ENCODE assay signal across 13 cellular contexts in the genomic region with DNA sequence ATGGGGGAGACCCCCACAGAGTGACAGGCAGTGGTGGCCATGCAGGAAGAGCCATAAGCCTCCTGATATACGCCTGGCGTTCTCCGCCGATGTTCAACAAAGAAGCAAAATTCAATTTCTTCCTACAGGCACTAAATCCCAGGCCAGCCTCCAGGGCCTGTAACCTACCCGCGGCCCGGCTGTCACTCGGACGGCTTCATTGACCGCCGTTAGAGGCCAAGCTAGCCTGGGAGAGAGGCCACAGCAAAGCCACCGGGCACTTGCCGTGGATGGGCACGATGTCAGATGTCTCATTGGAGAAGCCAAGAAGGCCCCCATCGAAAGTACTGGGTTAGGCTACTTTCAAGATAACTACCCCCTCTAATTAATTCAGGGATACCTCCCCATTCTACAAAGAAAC. TPM values are rescaled to one million over a fixed set of nuclear protein-coding genes. Genes with fewer than 3 reads are reported as not detected.
A peak's percentile ranks its signal among the peaks of the same experiment; 100 is the strongest.
DNase-seq lines count a peak whose midpoint lies in the region; ATAC-seq and TF ChIP-seq lines count a peak whose summit lies in the region.
"Had no signal": no experiment of that assay in that cellular context is flagged by ENCODE, and none has a peak within 500 bp of the region (broad histone marks: within the 10 kb centered on the region; RNA-seq: fewer than 3 reads in every experiment).

No MANE protein-coding gene starts in this region.

- H3K79me2 ChIP-seq in H9 (ENCODE audit: insufficient read depth, low read length), result no peaks in the 10 kb centered on the region

- DNase-seq in SJCRH30 (no peak), H9 (no peak), iPS-NIHi7 (ENCODE audit: extremely low spot score) (no peak)
- DNase-seq: CD4-positive, alpha-beta T cell; KBM-7; NCI-H187 treated with DMSO at 0.1 percent for 48 hours had no signal

- H3K27ac Mint-ChIP-seq in H9, result no peak overlapping the region; a peak in 1 of 7 replicates
- H3K27ac Mint-ChIP-seq: CD4-positive, alpha-beta T cell had no signal

- no peak overlapping the region for H3K27ac ChIP-seq in BLaER1 treated with 17β-estradiol and CSF1 and Interleukin-3, amounts not matched to agents 10 nM and 100 nM
- H3K27ac ChIP-seq in SJCRH30 (peak overlapping the region; percentile 18; the same call in 1 of the 2 replicates), layer of hippocampus (ENCODE audit: low read depth, low read length) (peak overlapping the region; percentile 93), skeletal muscle tissue (ENCODE audit: low read depth, low read length) (peak overlapping the region; percentile 79), H9 (ENCODE audit: insufficient read length, low read depth, low read length) (no peak overlapping the region)
- H3K27ac ChIP-seq: HL-60 had no signal

- H2AFZ ChIP-seq in H9 (ENCODE audit: low read length), result no peak overlapping the region

- H2BK120ac ChIP-seq in H9 (ENCODE audit: low read depth, low read length, poor library complexity, severe bottlenecking), result no peak overlapping the region

- peaks cover 0 to 31% (median 0%) of the 10 kb centered on the region in 11 experiments; a peak in 5 of 22 replicates for H4K20me1 ChIP-seq in BLaER1 treated with 17β-estradiol and CSF1 and Interleukin-3, amounts not matched to agents 10 nM and 100 nM
- no peaks in the 10 kb centered on the region for H4K20me1 ChIP-seq in H9 (ENCODE audit: control insufficient read depth, insufficient read depth, insufficient read length)

- H3K27me3 Mint-ChIP-seq in H9 (ENCODE audit: low read depth), result 0 out of 2 replicates have a peak, but pooled peaks cover 2% of the 10 kb centered on the region
- H3K27me3 Mint-ChIP-seq: CD4-positive, alpha-beta T cell had no signal

- no peak overlapping the region for H2BK5ac ChIP-seq in H9 (ENCODE audit: insufficient read length, low read length)

- H2AK5ac ChIP-seq in H9 (ENCODE audit: insufficient read length, low read length), result no peak overlapping the region

- H3K79me1 ChIP-seq in H9 (ENCODE audit: insufficient read depth, low read depth, low read length, poor library complexity, severe bottlenecking), result no peaks in the 10 kb centered on the region

- H3K18ac ChIP-seq in H9 (ENCODE audit: insufficient read length, low read depth, low read length), result no peak overlapping the region

- H3K4me1 Mint-ChIP-seq in H9, result peaks cover 38 to 47% of the 10 kb centered on the region in 2 experiments

- H3K4me1 ChIP-seq in BLaER1 treated with 17β-estradiol and CSF1 and Interleukin-3, amounts not matched to agents 10 nM and 100 nM, result peaks cover 47 to 69% (median 62%) of the 10 kb centered on the region in 10 experiments
- H3K4me1 ChIP-seq in SJCRH30, result peaks cover 48% of the 10 kb centered on the region
- peaks cover 29 to 59% (median 40%) of the 10 kb centered on the region in 3 donors for H3K4me1 ChIP-seq in skeletal muscle tissue (ENCODE audit: control insufficient read depth in 3 of 3, insufficient read depth in 3 of 3, low read length in 3 of 3)
- H3K4me1 ChIP-seq in H9 (ENCODE audit: insufficient read depth, low read length), result peaks cover 11% of the 10 kb centered on the region; the same call in 1 of the 2 replicates

- H3K4ac ChIP-seq in H9 (ENCODE audit: low read depth, low read length), result no peak overlapping the region

- WGBS in H9 (ENCODE audit: extremely low coverage, insufficient read length, low lambda C conversion rate), result no CpG with 5 or more reads among the region's 15 CpGs

- no peaks in the 10 kb centered on the region for H3K36me3 ChIP-seq in BLaER1 treated with 17β-estradiol and CSF1 and Interleukin-3, amounts not matched to agents 10 nM and 100 nM
- H3K36me3 ChIP-seq in SJCRH30 (no peaks in the 10 kb centered on the region), skeletal muscle tissue (ENCODE audit: control insufficient read depth in 3 of 3, insufficient read depth in 3 of 3, low read length in 3 of 3) (no peaks in the 10 kb centered on the region)
- H3K36me3 ChIP-seq: BE2C had no signal

- ATAC-seq in HG03565 (IDR thresholded peaks at IDR 0.05; ENCODE audit: unreplicated experiment) (no peak), HG02938 (IDR thresholded peaks at IDR 0.05; ENCODE audit: unreplicated experiment) (no peak)

- H3T11ph ChIP-seq in H9 (ENCODE audit: low read length), result no peak overlapping the region

- H4K91ac ChIP-seq in H9 (ENCODE audit: insufficient read length, low read depth, low read length), result no peak overlapping the region

- H3K14ac ChIP-seq in H9 (ENCODE audit: insufficient read depth, low read length), result no peak overlapping the region

- no peak overlapping the region for H4K5ac ChIP-seq in H9 (ENCODE audit: insufficient read length, low read depth, low read length)

- H3K9me3 Mint-ChIP-seq in H9, result no peaks in the 10 kb centered on the region
- H3K9me3 Mint-ChIP-seq: CD4-positive, alpha-beta T cell had no signal

- H3K27me3 ChIP-seq in BLaER1 treated with 17β-estradiol and CSF1 and Interleukin-3, amounts not matched to agents 10 nM and 100 nM, result peaks cover 0 to 7% (median 0%) of the 10 kb centered on the region in 11 experiments; a peak in 1 of 22 replicates
- H3K27me3 ChIP-seq in SJCRH30 (no peaks in the 10 kb centered on the region; the same call in 1 of the 2 replicates), layer of hippocampus (ENCODE audit: control insufficient read depth, insufficient read depth, low read length) (no peaks in the 10 kb centered on the region), skeletal muscle tissue (ENCODE audit: control insufficient read depth in 3 of 3, insufficient read depth in 3 of 3, low read length in 3 of 3) (peaks cover 0 to 4% (median 0%) of the 10 kb centered on the region in 3 donors), H9 (ENCODE audit: insufficient read depth, low read length) (no peaks in the 10 kb centered on the region)
- H3K27me3 ChIP-seq: BE2C had no signal

- H3K23me2 ChIP-seq in H9 (ENCODE audit: insufficient read length, low read depth, low read length, poor library complexity, severe bottlenecking), result no peaks in the 10 kb centered on the region

- H3K23ac ChIP-seq in H9 (ENCODE audit: insufficient read length, low read depth, low read length), result no peak overlapping the region

- no peak overlapping the region for H2BK20ac ChIP-seq in H9 (ENCODE audit: low read depth, low read length, poor library complexity, severe bottlenecking)

- H4K8ac ChIP-seq in H9 (replicated peaks; ENCODE audit: insufficient read length, low read depth, low read length), result no peak overlapping the region

- peak overlapping the region in 10 of 11 experiments; percentile 27 to 83 (median 66); a peak in 18 of 22 replicates for H3K4me2 ChIP-seq in BLaER1 treated with 17β-estradiol and CSF1 and Interleukin-3, amounts not matched to agents 10 nM and 100 nM
- H3K4me2 ChIP-seq in H9 (ENCODE audit: insufficient read depth, insufficient read length, low read length), result no peak overlapping the region

- TF ChIP-seq CTCF in H9 (conservative IDR thresholded peaks at IDR 0.05), result no peak

- H3K9me3 ChIP-seq in BLaER1 treated with 17β-estradiol and CSF1 and Interleukin-3, amounts not matched to agents 10 nM and 100 nM (replicated peaks in 1 of 11), result no peaks in the 10 kb centered on the region
- H3K9me3 ChIP-seq in SJCRH30 (replicated peaks), result no peaks in the 10 kb centered on the region
- no peaks in the 10 kb centered on the region for H3K9me3 ChIP-seq in skeletal muscle tissue (ENCODE audit: control insufficient read depth in 3 of 3, low read length in 3 of 3)
- no peaks in the 10 kb centered on the region for H3K9me3 ChIP-seq in H9 (ENCODE audit: control insufficient read depth, low read depth, low read length)
- H3K9me3 ChIP-seq: BE2C had no signal

- H2BK15ac ChIP-seq in H9 (ENCODE audit: low read depth, low read length), result no peak overlapping the region

- no peak overlapping the region for H2BK12ac ChIP-seq in H9 (ENCODE audit: insufficient read length, low read depth, low read length)

- H3K4me3 Mint-ChIP-seq in H9, result no peak overlapping the region
- H3K4me3 Mint-ChIP-seq: CD4-positive, alpha-beta T cell had no signal

- no peak overlapping the region for H3K4me3 ChIP-seq in BLaER1 treated with 17β-estradiol and CSF1 and Interleukin-3, amounts not matched to agents 10 nM and 100 nM
- H3K4me3 ChIP-seq in SJCRH30 (no peak overlapping the region), skeletal muscle tissue (ENCODE audit: low read length in 3 of 3) (peak overlapping the region in 2 of 3 donors; percentile 27 to 29)

- H3K56ac ChIP-seq in H9 (ENCODE audit: insufficient read length, low read depth, low read length), result no peak overlapping the region

- H3K9ac ChIP-seq in BLaER1 treated with 17β-estradiol and CSF1 and Interleukin-3, amounts not matched to agents 10 nM and 100 nM, result no peak overlapping the region
- H3K9ac ChIP-seq in skeletal muscle tissue (ENCODE audit: low read depth in 1 of 3, low read length in 3 of 3) (no peak overlapping the region), H9 (ENCODE audit: extremely low read depth, insufficient read length, low read length) (no peak overlapping the region)

- no peaks in the 10 kb centered on the region for H3K36me3 Mint-ChIP-seq in H9 (ENCODE audit: insufficient read depth in 1 of 3, low read depth in 3 of 3)

RNA-seq across cellular contexts. Expression of a gene that starts 9.7 kb away (rescaled TPM):
- 0.73 and 1.1 TPM in 2 replicates for total RNA-seq in SJCRH30 (2014; rRNA removed; shearing (Covaris generic))
- total RNA-seq in skeletal muscle tissue, result 6.3 TPM
- total RNA-seq in H9 (2021), result 10.7 and 10.9 TPM in 2 replicates

RNA-seq across cellular contexts. Expression of a gene that starts 50.6 kb away (rescaled TPM):
- total RNA-seq in SJCRH30 (2014; rRNA removed; shearing (Covaris generic)), result 2.6 and 2.7 TPM in 2 replicates
- 91.9 TPM for total RNA-seq in skeletal muscle tissue
- total RNA-seq in H9 (2021), result 6.2 and 6.5 TPM in 2 replicates
- total RNA-seq: CD4-positive, alpha-beta T cell had no signal

Comparison
In these comparisons a context has a peak if more than half of its experiments do, and no peak if none do; other contexts are left out.
1. H3K27ac ChIP-seq: peak in SJCRH30 (single experiment), layer of hippocampus (single experiment) and skeletal muscle tissue (single experiment); none in BLaER1 treated with 17β-estradiol and CSF1 and Interleukin-3, amounts not matched to agents 10 nM and 100 nM (0 of 11) and H9 (single experiment).
2. H3K4me3 ChIP-seq: peak in skeletal muscle tissue (2 of 3); none in BLaER1 treated with 17β-estradiol and CSF1 and Interleukin-3, amounts not matched to agents 10 nM and 100 nM (0 of 10) and SJCRH30 (single experiment).
3. RNA of a gene that starts 50.6 kb away (total RNA-seq): 91.9 TPM in skeletal muscle tissue (single experiment); 6.2 to 6.5 TPM in H9 and 2.6 to 2.7 TPM in SJCRH30; every median in the first group is over 10 times any median in the second.